Comparison of ENCODE assay signal across 17 cellular contexts in the genomic region with DNA sequence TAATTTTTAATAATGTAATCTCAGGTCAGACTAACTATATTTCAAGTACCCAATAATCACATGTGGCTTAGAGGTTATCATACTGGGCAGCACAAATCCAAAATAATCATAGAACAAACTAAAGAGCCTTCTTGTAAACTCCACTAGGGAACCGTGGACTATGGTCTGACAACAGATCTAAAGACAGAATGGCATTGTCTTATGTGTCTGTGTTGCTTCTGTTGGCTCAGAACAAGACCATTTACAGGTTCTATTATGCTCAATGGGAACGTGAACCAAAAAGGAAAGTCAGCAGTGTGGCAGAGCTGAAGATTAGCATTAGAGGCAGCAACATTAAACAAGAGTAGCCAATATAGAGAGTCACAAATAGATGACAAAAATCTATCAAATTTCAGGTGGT.
A peak's percentile ranks its signal among the peaks of the same experiment; 100 is the strongest.
DNase-seq lines count a peak whose midpoint lies in the region; ATAC-seq, FAIRE-seq and TF ChIP-seq lines count a peak whose summit lies in the region.
"Had no signal": no experiment of that assay in that cellular context is flagged by ENCODE, and none has a peak within 500 bp of the region (broad histone marks: within the 10 kb centered on the region; RNA-seq: fewer than 3 reads in every experiment).

No MANE protein-coding gene starts in this region.

- TF ChIP-seq POLR2A in H54 (IDR thresholded peaks at IDR 0.05; ENCODE audit: low read depth, low read length) = no peak

- H3K27ac ChIP-seq in right cardiac atrium (ENCODE audit: low read length) (no peak overlapping the region), WERI-Rb-1 (peak overlapping the region; percentile 80)
- H3K27ac ChIP-seq: BLaER1 treated with 17β-estradiol and CSF1 and Interleukin-3, amounts not matched to agents 10 nM and 100 nM had no signal

- H3K4me1 ChIP-seq in right cardiac atrium (ENCODE audit: control insufficient read depth, insufficient read depth, low read length) = peaks cover 2% of the 10 kb centered on the region
- H3K4me1 ChIP-seq: BLaER1 treated with 17β-estradiol and CSF1 and Interleukin-3, amounts not matched to agents 10 nM and 100 nM had no signal

- intact Hi-C loops in left ventricle myocardium superior (cut with micrococcal nuclease) = no loop called here
- intact Hi-C loops in right cardiac atrium (cut with DNase I) = loop anchor here in 1 of 4 donors (10.0 kb wide), 1 partner anchor 98 kb away; a partner anchor contains a TSS

- H3K9me3 ChIP-seq in right cardiac atrium (ENCODE audit: control insufficient read depth, low read length) (no peaks in the 10 kb centered on the region), WERI-Rb-1 (ENCODE audit: severe bottlenecking) (no peaks in the 10 kb centered on the region)
- H3K9me3 ChIP-seq: BLaER1 treated with 17β-estradiol and CSF1 and Interleukin-3, amounts not matched to agents 10 nM and 100 nM had no signal

- 52% methylated on average over 2 of the region's 2 CpGs for WGBS in right cardiac atrium

- FAIRE-seq in H54 (lab: Jason Lieb, UNC) = peak; percentile 23
- FAIRE-seq: G401.6, GM12891, HTR-8/SVneo had no signal

- DNase-seq in left ventricle myocardium superior = no peak
- no peak for DNase-seq in right cardiac atrium
- no peak for DNase-seq in H54 (ENCODE audit: insufficient read length, low spot score)
- DNase-seq in WERI-Rb-1 = no peak
- DNase-seq in pons (ENCODE audit: low spot score) = peak; percentile 65
- DNase-seq in KG1 (lab: John Stamatoyannopoulos, UW) = no peak
- DNase-seq in NCI-H2227 (lab: John Stamatoyannopoulos, UW; ENCODE audit: unreplicated experiment) = no peak
- no peak for DNase-seq in NCI-H2029 treated with DMSO at 0.1 percent for 48 hours (lab: John Stamatoyannopoulos, UW)
- DNase-seq: 8988T; CD8-positive, alpha-beta memory T cell; COR-L47; GOT3; H9 had no signal

- H3K36me3 ChIP-seq in WERI-Rb-1 = peaks cover 9% of the 10 kb centered on the region; the same call in 1 of the 2 replicates

- no peak overlapping the region for H3K4me3 ChIP-seq in right cardiac atrium (ENCODE audit: low read length)
- peak overlapping the region; percentile 17 for H3K4me3 ChIP-seq in WERI-Rb-1 (ENCODE audit: low read depth, low read length)
- H3K4me3 ChIP-seq: BLaER1 treated with 17β-estradiol and CSF1 and Interleukin-3, amounts not matched to agents 10 nM and 100 nM had no signal

- no peak for TF ChIP-seq CTCF in WERI-Rb-1 (IDR thresholded peaks at IDR 0.05; ENCODE audit: low read depth, low read length)

- H3K27me3 ChIP-seq in right cardiac atrium (ENCODE audit: control insufficient read depth, insufficient read depth) = no peaks in the 10 kb centered on the region
- no peaks in the 10 kb centered on the region for H3K27me3 ChIP-seq in WERI-Rb-1 (ENCODE audit: insufficient read depth, low read depth, severe bottlenecking)
- H3K27me3 ChIP-seq: BLaER1 treated with 17β-estradiol and CSF1 and Interleukin-3, amounts not matched to agents 10 nM and 100 nM had no signal

- peak; percentile 21 for ATAC-seq in left ventricle myocardium superior
- ATAC-seq in right cardiac atrium = no peak
